Comparison of ENCODE assay signal across 18 cellular contexts in genomic region chr1:119081267-119081666, GRCh38. TPM values are rescaled to one million over a fixed set of nuclear protein-coding genes. Genes with fewer than 3 reads are reported as not detected.
DNase-seq lines count a peak whose midpoint lies in the region; TF ChIP-seq lines count a peak whose summit lies in the region.
"Had no signal": no experiment of that assay in that cellular context is flagged by ENCODE, and none has a peak within 500 bp of the region (broad histone marks: within the 10 kb centered on the region; RNA-seq: fewer than 3 reads in every experiment).

No MANE protein-coding gene starts in this region.

- peak overlapping the region; percentile 41 for H3K27ac Mint-ChIP-seq in osteocyte (ENCODE audit: unreplicated experiment)
- H3K27ac Mint-ChIP-seq: activated naive CD4-positive, alpha-beta T cell treated with anti-CD3 and anti-CD28 coated beads for 36 hours; T-helper 1 cell treated with Interleukin-12 subunit alpha and Interleukin-12 subunit beta and Interleukin-4 antibody, amounts not matched to agents 30 μg/mL and 1 μg/mL, for 36 hours had no signal

- H3K4me2 ChIP-seq in mesendoderm (ENCODE audit: low read length) = no peak overlapping the region

- intact Hi-C loops in cardiac septum (cut with DNase I) = no loop called here

- H4K5ac ChIP-seq in mesendoderm (ENCODE audit: low read length) = no peak overlapping the region

- no peak overlapping the region for H3K56ac ChIP-seq in mesendoderm (ENCODE audit: low read length)

- no peaks in the 10 kb centered on the region for H3K27me3 Mint-ChIP-seq in osteocyte (ENCODE audit: unreplicated experiment)
- H3K27me3 Mint-ChIP-seq: central memory CD8-positive, alpha-beta T cell had no signal

- H3K4me1 Mint-ChIP-seq in osteocyte (ENCODE audit: unreplicated experiment) = peaks cover 26% of the 10 kb centered on the region

- no peak overlapping the region for H3K27ac ChIP-seq in mesendoderm (ENCODE audit: low read depth, low read length)
- H3K27ac ChIP-seq: HL-60, pancreas had no signal

- H2BK120ac ChIP-seq in mesendoderm (ENCODE audit: low read depth, low read length) = no peak overlapping the region

- no peaks in the 10 kb centered on the region for H3K27me3 ChIP-seq in mesendoderm (ENCODE audit: insufficient read depth, low read length, poor library complexity)
- H3K27me3 ChIP-seq: pancreas had no signal

- no peak overlapping the region for H3K18ac ChIP-seq in mesendoderm (ENCODE audit: low read length)

- H3K36me3 Mint-ChIP-seq in osteocyte (ENCODE audit: unreplicated experiment) = no peaks in the 10 kb centered on the region

- no peak overlapping the region for H3K23ac ChIP-seq in mesendoderm (ENCODE audit: low read length)

- H3K9ac ChIP-seq in mesendoderm (ENCODE audit: low read length) = no peak overlapping the region

- no peak overlapping the region for H2AK5ac ChIP-seq in mesendoderm (ENCODE audit: low read length)

- no peaks in the 10 kb centered on the region for H3K36me3 ChIP-seq in mesendoderm (ENCODE audit: control insufficient read depth, insufficient read depth, low read length)
- H3K36me3 ChIP-seq: pancreas had no signal

- peaks cover 3% of the 10 kb centered on the region for H3K9me3 Mint-ChIP-seq in osteocyte (ENCODE audit: unreplicated experiment)

- no peak overlapping the region for H3K4ac ChIP-seq in mesendoderm (ENCODE audit: low read depth, low read length)

- H3K4me3 ChIP-seq in choroid plexus epithelial cell (ENCODE audit: low read depth, low read length) (no peak overlapping the region), mesendoderm (ENCODE audit: low read length) (no peak overlapping the region)
- H3K4me3 ChIP-seq: pancreas had no signal

- TF ChIP-seq CTCF in choroid plexus epithelial cell (conservative IDR thresholded peaks at IDR 0.05; ENCODE audit: low read depth, low read length) = no peak
- no peak for TF ChIP-seq CTCF in osteocyte (IDR thresholded peaks at IDR 0.05)

- no peak overlapping the region for H3K4me3 Mint-ChIP-seq in osteocyte (ENCODE audit: unreplicated experiment)
- H3K4me3 Mint-ChIP-seq: activated naive CD4-positive, alpha-beta T cell treated with anti-CD3 and anti-CD28 coated beads for 36 hours; central memory CD8-positive, alpha-beta T cell; T-helper 1 cell treated with Interleukin-12 subunit alpha and Interleukin-12 subunit beta and Interleukin-4 antibody, amounts not matched to agents 30 μg/mL and 1 μg/mL, for 36 hours had no signal

- DNase-seq in Daoy (ENCODE audit: low read depth) (peak; percentile 67), RPMI8226 (peak; percentile 4), choroid plexus epithelial cell (ENCODE audit: low read depth) (peak; percentile 86), osteocyte (ENCODE audit: extremely low spot score, unreplicated experiment) (no peak), cardiac septum (ENCODE audit: low spot score) (no peak), mesendoderm (no peak), DMS79 treated with DMSO at 0.1 percent for 48 hours (lab: John Stamatoyannopoulos, UW) (no peak)
- no peak for DNase-seq in activated CD4-positive, alpha-beta T cell treated with anti-CD3 and anti-CD28 coated beads for 4 hours
- DNase-seq: activated CD8-positive, alpha-beta memory T cell treated with anti-CD3 and anti-CD28 coated beads, Interleukin-2, amount 50 U/mL, for 48 hours; activated naive CD4-positive, alpha-beta T cell treated with anti-CD3 and anti-CD28 coated beads for 36 hours; Caco-2; Kasumi-1; NCI-H1694 treated with DMSO at 0.1 percent for 48 hours; NCI-H524 treated with DMSO at 0.1 percent for 48 hours had no signal

- no peak overlapping the region for H2BK15ac ChIP-seq in mesendoderm (replicated peaks; ENCODE audit: low read depth)

- no peak overlapping the region for H4K8ac ChIP-seq in mesendoderm (ENCODE audit: low read depth, low read length)

- peaks cover 2% of the 10 kb centered on the region for H3K4me1 ChIP-seq in mesendoderm (ENCODE audit: control insufficient read depth, low read depth, low read length)
- H3K4me1 ChIP-seq: Caco-2, pancreas had no signal

- no peaks in the 10 kb centered on the region for H3K79me1 ChIP-seq in mesendoderm (ENCODE audit: low read length)

- no peak overlapping the region for H2BK5ac ChIP-seq in mesendoderm (ENCODE audit: low read length)

- H3K79me2 ChIP-seq in mesendoderm (ENCODE audit: control insufficient read depth, insufficient read depth, low read length) = no peaks in the 10 kb centered on the region

RNA-seq across cellular contexts. Expression of gene WARS2, which starts 59.2 kb away (rescaled TPM):
- total RNA-seq in Daoy (2014; rRNA removed; shearing (Covaris generic)) = 20.4 and 22.7 TPM in 2 replicates
- total RNA-seq in osteocyte = 9.8 and 13.2 TPM in 2 replicates
- 10.7 TPM for total RNA-seq in cardiac septum
- polyA plus RNA-seq in mesendoderm (2013, experiment 1 of 2) = 14.5 TPM
- 13.2 TPM for polyA plus RNA-seq in mesendoderm (2013, experiment 2 of 2)

Comparison
In these comparisons a context has a peak if more than half of its experiments do, and no peak if none do; other contexts are left out.
1. DNase-seq: peak in Daoy (single experiment), RPMI8226 (single experiment) and choroid plexus epithelial cell (single experiment); none in osteocyte (single experiment), cardiac septum (single experiment), activated CD4-positive, alpha-beta T cell treated with anti-CD3 and anti-CD28 coated beads for 4 hours (0 of 2), mesendoderm (single experiment) and DMS79 treated with DMSO at 0.1 percent for 48 hours (single experiment).